Comparison of ENCODE assay signal across 11 cellular contexts in genomic region chr6:90406142-90406794, GRCh38.
DNase-seq lines count a peak whose midpoint lies in the region; ATAC-seq and TF ChIP-seq lines count a peak whose summit lies in the region.
"Had no signal": no experiment of that assay in that cellular context is flagged by ENCODE, and none has a peak within 500 bp of the region (broad histone marks: within the 10 kb centered on the region; RNA-seq: fewer than 3 reads in every experiment).

No MANE protein-coding gene starts in this region.

- ATAC-seq in left lung (peak; percentile 57), GM19023 (IDR thresholded peaks at IDR 0.05; ENCODE audit: unreplicated experiment) (no peak)
- ATAC-seq: mucosa of descending colon had no signal

- H3K9me3 Mint-ChIP-seq in activated naive CD4-positive, alpha-beta T cell treated with anti-CD3 and anti-CD28 coated beads, Interleukin-2, amount 50 U/mL, for 24 hours: no peaks in the 10 kb centered on the region

- H3K4me3 Mint-ChIP-seq in activated naive CD4-positive, alpha-beta T cell treated with anti-CD3 and anti-CD28 coated beads, Interleukin-2, amount 50 U/mL, for 24 hours: no peak overlapping the region

- H3K4me1 ChIP-seq in left lung: peaks cover 0 to 13% of the 10 kb centered on the region in 2 donors
- H3K4me1 ChIP-seq: Peyer's patch had no signal

- H3K27ac Mint-ChIP-seq in activated naive CD4-positive, alpha-beta T cell treated with anti-CD3 and anti-CD28 coated beads, Interleukin-2, amount 50 U/mL, for 24 hours: peak overlapping the region; percentile 88

- H3K4me3 ChIP-seq in left lung: no peak overlapping the region
- H3K4me3 ChIP-seq: mucosa of descending colon, Peyer's patch, thoracic aorta had no signal

- peak; percentile 67 for DNase-seq in Caki2 (ENCODE audit: low read depth)
- DNase-seq in HPDE6-E6E7 (ENCODE audit: extremely low spot score): peak; percentile 86
- DNase-seq in left lung: no peak
- no peak for DNase-seq in NCI-H1436 (lab: John Stamatoyannopoulos, UW)
- DNase-seq in ureter (ENCODE audit: low spot score): no peak
- DNase-seq in mucosa of gallbladder (ENCODE audit: low spot score): no peak
- DNase-seq: mucosa of descending colon, Peyer's patch had no signal

- no peaks in the 10 kb centered on the region for H3K27me3 ChIP-seq in left lung
- H3K27me3 ChIP-seq: Peyer's patch had no signal

- peaks cover 54% of the 10 kb centered on the region for H3K4me1 Mint-ChIP-seq in activated naive CD4-positive, alpha-beta T cell treated with anti-CD3 and anti-CD28 coated beads, Interleukin-2, amount 50 U/mL, for 24 hours

- no peak for TF ChIP-seq CTCF in left lung (IDR thresholded peaks at IDR 0.05)

- H3K36me3 Mint-ChIP-seq in activated naive CD4-positive, alpha-beta T cell treated with anti-CD3 and anti-CD28 coated beads, Interleukin-2, amount 50 U/mL, for 24 hours: no peaks in the 10 kb centered on the region

- intact Hi-C loops in left lung (cut with DNase I): no loop called here

- H3K27ac ChIP-seq in left lung: no peak overlapping the region
- H3K27ac ChIP-seq: Peyer's patch, thoracic aorta had no signal

- H3K36me3 ChIP-seq in left lung: no peaks in the 10 kb centered on the region
- H3K36me3 ChIP-seq: Peyer's patch, thoracic aorta had no signal

- in situ Hi-C loops in Caki2 (cut with HindIII; ENCODE audit: low pct_unique_long_range_greater_than_20kb, low sequenced_read_pairs): no loop called here

- no peaks in the 10 kb centered on the region for H3K27me3 Mint-ChIP-seq in activated naive CD4-positive, alpha-beta T cell treated with anti-CD3 and anti-CD28 coated beads, Interleukin-2, amount 50 U/mL, for 24 hours

- no peaks in the 10 kb centered on the region for H3K9me3 ChIP-seq in left lung
- H3K9me3 ChIP-seq: mucosa of descending colon, Peyer's patch, thoracic aorta had no signal

Comparison
In these comparisons a context has a peak if more than half of its experiments do, and no peak if none do; other contexts are left out.
1. DNase-seq: peak in Caki2 (single experiment) and HPDE6-E6E7 (single experiment); none in left lung (0 of 2), NCI-H1436 (single experiment), ureter (single experiment) and mucosa of gallbladder (single experiment).